1 cellular context compared by ENCODE assay signal in genomic region chr1:28862571-28863403, GRCh38.
TF ChIP-seq lines count a peak whose summit lies in the region.

No MANE protein-coding gene starts in this region.

TF ChIP-seq in H1, 55 proteins besides CTCF, POLR2A, EP300 and RAD21:
- TF ChIP-seq BCL11A (IDR thresholded peaks at IDR 0.05; ENCODE audit: low read depth in 2 of 2, low read length in 2 of 2), result no peak
- no peak for TF ChIP-seq KDM4A (IDR thresholded peaks at IDR 0.05; ENCODE audit: low read depth, low read length, severe bottlenecking)
- TF ChIP-seq CEBPB (IDR thresholded peaks at IDR 0.05; ENCODE audit: low read depth, low read length), result no peak
- TF ChIP-seq TAF1 (IDR thresholded peaks at IDR 0.05; ENCODE audit: low read depth, low read length), result no peak
- TF ChIP-seq CHD2 (IDR thresholded peaks at IDR 0.05; ENCODE audit: low read length), result no peak
- no peak for TF ChIP-seq RFX5 (IDR thresholded peaks at IDR 0.05; ENCODE audit: borderline replicate concordance, low read depth, low read length)
- no peak for TF ChIP-seq FOSL1 (IDR thresholded peaks at IDR 0.05; ENCODE audit: insufficient read depth, low read depth, low read length)
- no peak for TF ChIP-seq JUND (IDR thresholded peaks at IDR 0.05; ENCODE audit: low read length)
- TF ChIP-seq BACH1 (IDR thresholded peaks at IDR 0.05; ENCODE audit: low read length), result no peak
- TF ChIP-seq CBX5 (IDR thresholded peaks at IDR 0.05; ENCODE audit: low read depth, low read length), result no peak
- TF ChIP-seq SP2 (IDR thresholded peaks at IDR 0.05; ENCODE audit: low read length), result no peak
